ENCODE assay signal across 28 cellular contexts in the genomic region with DNA sequence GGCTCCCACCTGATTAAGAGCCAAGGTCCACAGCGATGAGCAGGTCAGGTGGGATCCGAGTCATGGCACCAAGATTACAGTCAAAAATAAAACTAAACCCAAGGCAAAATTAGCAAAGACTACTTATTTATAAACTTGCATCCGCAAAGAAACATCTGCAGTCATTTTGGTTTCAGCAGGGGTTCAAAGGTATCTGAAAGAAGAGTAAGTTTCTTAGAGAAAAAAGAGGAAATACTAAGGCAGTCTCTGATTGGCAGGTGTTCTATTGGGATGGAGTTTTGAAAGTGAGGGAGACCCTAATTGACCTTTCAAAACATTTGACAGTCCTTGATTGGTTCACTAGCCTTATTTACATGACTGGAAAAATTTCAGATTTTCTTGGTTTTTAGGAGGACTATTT.
"Had no signal": no experiment of that assay in that cellular context is flagged by ENCODE, and none has a peak within 500 bp of the region (broad histone marks: within the 10 kb centered on the region; RNA-seq: fewer than 3 reads in every experiment).

No MANE protein-coding gene starts in this region.

- ATAC-seq: activated CD4-positive, CD25-positive, alpha-beta regulatory T cell treated with anti-CD3 and anti-CD28 coated beads, Interleukin-2, amount 50 U/mL, for 24 hours; activated CD8-positive, alpha-beta memory T cell treated with anti-CD3 and anti-CD28 coated beads, Interleukin-2, amount 10 ng/mL, durations not matched to agents 7 days and 5 days; activated naive CD8-positive, alpha-beta T cell treated with anti-CD3 and anti-CD28 coated beads, Interleukin-2, amount 50 U/mL, for 24 hours; body of pancreas; PC-3 had no signal

- H3K4me1 ChIP-seq: ascending aorta had no signal

- H3K27me3 Mint-ChIP-seq: activated naive CD4-positive, alpha-beta T cell treated with anti-CD3 and anti-CD28 coated beads, Interleukin-2, amount 50 U/mL, for 24 hours had no signal

- DNase-seq: activated CD4-positive, alpha-beta T cell treated with anti-CD3 and anti-CD28 coated beads for 4 hours; activated CD4-positive, alpha-beta T cell treated with anti-CD3 and anti-CD28 coated beads, Interleukin-2, amount 50 U/mL, for 4 hours; activated effector memory CD4-positive, alpha-beta T cell treated with Interleukin-2 at 50 U/mL for 16 hours; activated naive CD4-positive, alpha-beta T cell; activated naive CD8-positive, alpha-beta T cell treated with anti-CD3 and anti-CD28 coated beads, Interleukin-2, amount 50 U/mL, for 24 hours; activated T-cell treated with anti-CD3 and anti-CD28 coated beads, Interleukin-2, amount 50 U/mL, for 24 hours; amniotic stem cell; body of pancreas; central memory CD4-positive, alpha-beta T cell; NCI-H1092; NCI-H1417; NCI-H2029; NCI-H2107; NCI-H345; NCI-H510A; NCI-H526 treated with DMSO at 0.1 percent for 48 hours; NCI-H82; NK-92 treated with Interleukin-12 subunit alpha and Interleukin-12 subunit beta, amount 100 ng/mL, for 24 hours; PC-3; SHP77 treated with DMSO at 0.1 percent for 48 hours had no signal

- H3K27ac ChIP-seq: ascending aorta, body of pancreas had no signal

- H3K4me3 Mint-ChIP-seq: activated CD8-positive, alpha-beta memory T cell treated with anti-CD3 and anti-CD28 coated beads, Interleukin-2, amount 10 ng/mL, durations not matched to agents 7 days and 5 days; activated naive CD4-positive, alpha-beta T cell treated with anti-CD3 and anti-CD28 coated beads, Interleukin-2, amount 50 U/mL, for 24 hours; activated naive CD8-positive, alpha-beta T cell treated with anti-CD3 and anti-CD28 coated beads, Interleukin-2, amount 50 U/mL, for 24 hours; activated T-cell treated with anti-CD3 and anti-CD28 coated beads, Interleukin-2, amount 50 U/mL, for 24 hours; activated T-helper 1 cell treated with anti-CD3 and anti-CD28 coated beads, Interleukin-12 subunit alpha, Interleukin-12 subunit beta, Interleukin-2, Interleukin-4 antibody, amounts not matched to agents 30 ng/mL and 10 ng/mL and 1 ng/mL, durations not matched to agents 14 hours and 24 hours and 36 hours; T-helper 1 cell treated with Interleukin-12 subunit alpha and Interleukin-12 subunit beta and Interleukin-4 antibody, amounts not matched to agents 30 μg/mL and 1 μg/mL, for 36 hours had no signal

- H3K9me3 Mint-ChIP-seq: activated naive CD4-positive, alpha-beta T cell treated with anti-CD3 and anti-CD28 coated beads, Interleukin-2, amount 50 U/mL, for 24 hours; activated naive CD8-positive, alpha-beta T cell treated with anti-CD3 and anti-CD28 coated beads, Interleukin-2, amount 50 U/mL, for 24 hours; T-helper 1 cell treated with Interleukin-12 subunit alpha and Interleukin-12 subunit beta and Interleukin-4 antibody, amounts not matched to agents 30 μg/mL and 1 μg/mL, for 36 hours had no signal

- H3K4me1 Mint-ChIP-seq: activated naive CD4-positive, alpha-beta T cell treated with anti-CD3 and anti-CD28 coated beads, Interleukin-2, amount 50 U/mL, for 24 hours; activated naive CD8-positive, alpha-beta T cell treated with anti-CD3 and anti-CD28 coated beads, Interleukin-2, amount 50 U/mL, for 24 hours had no signal

- H3K27ac Mint-ChIP-seq: activated CD8-positive, alpha-beta memory T cell treated with anti-CD3 and anti-CD28 coated beads, Interleukin-2, amount 10 ng/mL, durations not matched to agents 7 days and 5 days; activated naive CD4-positive, alpha-beta T cell treated with anti-CD3 and anti-CD28 coated beads, Interleukin-2, amount 50 U/mL, for 24 hours; activated naive CD8-positive, alpha-beta T cell treated with anti-CD3 and anti-CD28 coated beads, Interleukin-2, amount 50 U/mL, for 24 hours; activated T-cell treated with anti-CD3 and anti-CD28 coated beads, Interleukin-2, amount 50 U/mL, for 24 hours; activated T-helper 1 cell treated with anti-CD3 and anti-CD28 coated beads, Interleukin-12 subunit alpha, Interleukin-12 subunit beta, Interleukin-2, Interleukin-4 antibody, amounts not matched to agents 30 ng/mL and 10 ng/mL and 1 ng/mL, durations not matched to agents 14 hours and 24 hours and 36 hours; T-helper 1 cell treated with Interleukin-12 subunit alpha and Interleukin-12 subunit beta and Interleukin-4 antibody, amounts not matched to agents 30 μg/mL and 1 μg/mL, for 36 hours had no signal

- FAIRE-seq: bronchial epithelial cell, RCC 7860 had no signal

- H3K4me3 ChIP-seq: ascending aorta, body of pancreas had no signal

- H3K27me3 ChIP-seq: ascending aorta, body of pancreas had no signal

- H3K36me3 ChIP-seq: ascending aorta had no signal

- H3K9me3 ChIP-seq: ascending aorta, body of pancreas had no signal
